Comparison of ENCODE assay signal across 1 cellular context in the genomic region with DNA sequence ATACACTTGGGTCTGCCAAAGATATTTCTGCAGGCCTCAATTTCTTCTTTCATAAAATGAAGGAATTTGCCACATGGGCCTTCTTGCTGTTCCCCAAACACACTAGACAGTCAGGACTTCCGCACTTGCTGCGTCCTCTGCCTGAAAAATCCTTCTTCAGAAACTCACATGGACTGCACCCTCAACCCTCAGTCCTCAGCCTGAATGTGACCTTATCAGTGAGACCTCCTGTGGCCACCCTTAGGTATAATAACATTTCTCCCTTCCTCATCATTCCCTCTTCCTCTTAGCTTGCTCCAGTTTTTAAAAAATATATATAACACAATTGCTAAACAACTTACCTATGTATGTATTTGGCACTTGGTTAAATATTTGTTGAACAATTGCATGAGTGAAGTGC.
TF ChIP-seq lines count a peak whose summit lies in the region.

No MANE protein-coding gene starts in this region.

TF ChIP-seq in HepG2, 621 proteins besides CTCF, POLR2A, EP300 and RAD21:
- TF ChIP-seq GLI4 (CRISPR knock-in tag; IDR thresholded peaks at IDR 0.05; ENCODE audit: borderline replicate concordance) (no peak), ZBTB7B (CRISPR knock-in tag; IDR thresholded peaks at IDR 0.05) (no peak), ZNF33B (CRISPR knock-in tag; IDR thresholded peaks at IDR 0.05) (no peak), POLR2AphosphoS5 (IDR thresholded peaks at IDR 0.05; ENCODE audit: low read depth, low read length) (no peak), HDAC1 (CRISPR knock-in tag; IDR thresholded peaks at IDR 0.05) (no peak), SIN3B (IDR thresholded peaks at IDR 0.05; ENCODE audit: low read length) (no peak), HNRNPLL (IDR thresholded peaks at IDR 0.05; ENCODE audit: low read depth, low read length, poor library complexity, severe bottlenecking) (no peak)
- TF ChIP-seq, protein P1, sequence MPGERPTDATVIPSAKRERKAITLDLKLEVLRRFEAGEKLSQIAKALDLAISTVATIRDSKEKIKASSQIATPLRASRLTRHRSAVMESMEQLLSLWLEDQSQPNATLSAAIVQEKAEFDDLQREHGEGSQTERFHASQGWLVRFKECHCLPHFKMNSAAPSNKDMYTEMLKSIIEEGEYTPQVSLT (CRISPR knock-in tag; IDR thresholded peaks at IDR 0.05; ENCODE audit: borderline replicate concordance, low read depth) = no peak
- TF ChIP-seq, protein P2, sequence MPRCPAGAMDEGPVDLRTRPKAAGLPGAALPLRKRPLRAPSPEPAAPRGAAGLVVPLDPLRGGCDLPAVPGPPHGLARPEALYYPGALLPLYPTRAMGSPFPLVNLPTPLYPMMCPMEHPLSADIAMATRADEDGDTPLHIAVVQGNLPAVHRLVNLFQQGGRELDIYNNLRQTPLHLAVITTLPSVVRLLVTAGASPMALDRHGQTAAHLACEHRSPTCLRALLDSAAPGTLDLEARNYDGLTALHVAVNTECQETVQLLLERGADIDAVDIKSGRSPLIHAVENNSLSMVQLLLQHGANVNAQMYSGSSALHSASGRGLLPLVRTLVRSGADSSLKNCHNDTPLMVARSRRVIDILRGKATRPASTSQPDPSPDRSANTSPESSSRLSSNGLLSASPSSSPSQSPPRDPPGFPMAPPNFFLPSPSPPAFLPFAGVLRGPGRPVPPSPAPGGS (CRISPR knock-in tag; IDR thresholded peaks at IDR 0.05) = no peak
- TF ChIP-seq, protein P3, sequence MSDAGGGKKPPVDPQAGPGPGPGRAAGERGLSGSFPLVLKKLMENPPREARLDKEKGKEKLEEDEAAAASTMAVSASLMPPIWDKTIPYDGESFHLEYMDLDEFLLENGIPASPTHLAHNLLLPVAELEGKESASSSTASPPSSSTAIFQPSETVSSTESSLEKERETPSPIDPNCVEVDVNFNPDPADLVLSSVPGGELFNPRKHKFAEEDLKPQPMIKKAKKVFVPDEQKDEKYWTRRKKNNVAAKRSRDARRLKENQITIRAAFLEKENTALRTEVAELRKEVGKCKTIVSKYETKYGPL (CRISPR knock-in tag; IDR thresholded peaks at IDR 0.05) = no peak
